1 cellular context compared by ENCODE assay signal in the genomic region with DNA sequence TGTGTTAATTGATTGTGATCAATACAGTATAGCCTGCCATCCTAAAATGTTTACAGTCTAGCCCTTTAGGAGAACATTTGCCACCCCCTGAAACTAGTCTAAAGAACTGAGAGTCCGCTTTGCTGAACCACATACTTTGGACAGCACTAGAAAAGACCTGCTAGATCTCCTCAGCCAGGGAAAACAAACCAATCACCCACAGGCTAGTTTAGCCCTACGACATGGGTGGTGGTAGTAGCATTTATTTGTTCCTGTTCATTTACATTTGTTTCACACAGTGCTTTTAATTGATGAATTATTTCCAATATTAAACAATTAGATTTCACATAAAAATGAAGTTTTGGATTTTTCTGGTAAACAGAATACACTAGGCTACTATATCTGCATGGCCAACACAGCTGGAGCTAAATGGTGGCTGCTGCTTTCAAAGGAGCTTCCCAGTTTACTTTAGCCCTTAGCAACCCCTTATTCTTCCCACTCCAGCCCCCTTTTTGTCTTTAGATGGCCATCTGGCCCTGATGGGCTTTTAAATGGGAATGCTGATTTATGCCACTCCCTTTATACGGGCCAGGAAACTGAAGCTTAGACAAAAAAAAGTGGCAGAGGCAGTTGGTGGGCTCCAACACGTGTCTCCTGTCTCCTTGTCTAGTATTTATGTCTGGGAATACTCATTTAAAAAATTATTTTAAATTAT.
TF ChIP-seq lines count a peak whose summit lies in the region.

No MANE protein-coding gene starts in this region.

TF ChIP-seq in HEK293, 187 proteins besides CTCF, POLR2A, EP300 and RAD21 (continued from another document):
- TF ChIP-seq, protein P1, sequence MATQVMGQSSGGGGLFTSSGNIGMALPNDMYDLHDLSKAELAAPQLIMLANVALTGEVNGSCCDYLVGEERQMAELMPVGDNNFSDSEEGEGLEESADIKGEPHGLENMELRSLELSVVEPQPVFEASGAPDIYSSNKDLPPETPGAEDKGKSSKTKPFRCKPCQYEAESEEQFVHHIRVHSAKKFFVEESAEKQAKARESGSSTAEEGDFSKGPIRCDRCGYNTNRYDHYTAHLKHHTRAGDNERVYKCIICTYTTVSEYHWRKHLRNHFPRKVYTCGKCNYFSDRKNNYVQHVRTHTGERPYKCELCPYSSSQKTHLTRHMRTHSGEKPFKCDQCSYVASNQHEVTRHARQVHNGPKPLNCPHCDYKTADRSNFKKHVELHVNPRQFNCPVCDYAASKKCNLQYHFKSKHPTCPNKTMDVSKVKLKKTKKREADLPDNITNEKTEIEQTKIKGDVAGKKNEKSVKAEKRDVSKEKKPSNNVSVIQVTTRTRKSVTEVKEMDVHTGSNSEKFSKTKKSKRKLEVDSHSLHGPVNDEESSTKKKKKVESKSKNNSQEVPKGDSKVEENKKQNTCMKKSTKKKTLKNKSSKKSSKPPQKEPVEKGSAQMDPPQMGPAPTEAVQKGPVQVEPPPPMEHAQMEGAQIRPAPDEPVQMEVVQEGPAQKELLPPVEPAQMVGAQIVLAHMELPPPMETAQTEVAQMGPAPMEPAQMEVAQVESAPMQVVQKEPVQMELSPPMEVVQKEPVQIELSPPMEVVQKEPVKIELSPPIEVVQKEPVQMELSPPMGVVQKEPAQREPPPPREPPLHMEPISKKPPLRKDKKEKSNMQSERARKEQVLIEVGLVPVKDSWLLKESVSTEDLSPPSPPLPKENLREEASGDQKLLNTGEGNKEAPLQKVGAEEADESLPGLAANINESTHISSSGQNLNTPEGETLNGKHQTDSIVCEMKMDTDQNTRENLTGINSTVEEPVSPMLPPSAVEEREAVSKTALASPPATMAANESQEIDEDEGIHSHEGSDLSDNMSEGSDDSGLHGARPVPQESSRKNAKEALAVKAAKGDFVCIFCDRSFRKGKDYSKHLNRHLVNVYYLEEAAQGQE (tag by site-specific recombination; IDR thresholded peaks at IDR 0.05) = peak; percentile 73
